ENCODE assay signal across 9 cellular contexts in genomic region chr2:28342081-28342967, GRCh38. TPM values are rescaled to one million over a fixed set of nuclear protein-coding genes. Genes with fewer than 3 reads are reported as not detected.
DNase-seq lines count a peak whose midpoint lies in the region; TF ChIP-seq lines count a peak whose summit lies in the region.
"Had no signal": no experiment of that assay in that cellular context is flagged by ENCODE, and none has a peak within 500 bp of the region (broad histone marks: within the 10 kb centered on the region; RNA-seq: fewer than 3 reads in every experiment).

No MANE protein-coding gene starts in this region.

- H3K27ac ChIP-seq in esophagus (ENCODE audit: low read depth in 2 of 2, low read length in 1 of 2) (peak overlapping the region; percentile 52 to 57), mucosa of rectum (ENCODE audit: low read depth in 2 of 2, low read length in 2 of 2) (peak overlapping the region; percentile 44 to 48), vagina (peak overlapping the region; percentile 82)

- no peaks in the 10 kb centered on the region for H3K36me3 ChIP-seq in esophagus (ENCODE audit: control insufficient read depth in 2 of 2, insufficient read depth in 2 of 2, low read length in 1 of 2)
- H3K36me3 ChIP-seq in mucosa of rectum (ENCODE audit: control insufficient read depth in 2 of 2, insufficient read depth in 2 of 2, low read length in 2 of 2), result peaks cover 0 to 4% of the 10 kb centered on the region in 2 donors
- no peaks in the 10 kb centered on the region for H3K36me3 ChIP-seq in vagina

- intact Hi-C loops in vagina (cut with DNase I), result loop anchor here (1.0 to 10.0 kb wide), 2 partner anchors 49 to 1998 kb away; partner anchors contain the start of genes ADGRF3 and SELENOI

- H3K27ac Mint-ChIP-seq in activated naive CD4-positive, alpha-beta T cell treated with anti-CD3 and anti-CD28 coated beads, Interleukin-2, amount 50 U/mL, for 24 hours, result peak overlapping the region; percentile 12
- H3K27ac Mint-ChIP-seq in activated naive CD4-positive, alpha-beta T cell treated with anti-CD3 and anti-CD28 coated beads, Interleukin-2, amount 10 ng/mL, durations not matched to agents 7 days and 5 days, result no peak overlapping the region

- peaks cover 11% of the 10 kb centered on the region for H3K4me1 Mint-ChIP-seq in activated naive CD4-positive, alpha-beta T cell treated with anti-CD3 and anti-CD28 coated beads, Interleukin-2, amount 50 U/mL, for 24 hours
- peaks cover 21% of the 10 kb centered on the region for H3K4me1 Mint-ChIP-seq in activated naive CD4-positive, alpha-beta T cell treated with anti-CD3 and anti-CD28 coated beads, Interleukin-2, amount 10 ng/mL, durations not matched to agents 7 days and 5 days

- DNase-seq in activated naive CD4-positive, alpha-beta T cell treated with anti-CD3 and anti-CD28 coated beads, Interleukin-2, amount 10 ng/mL, durations not matched to agents 7 days and 5 days, result no peak
- DNase-seq in vagina (ENCODE audit: extremely low spot score in 2 of 2) (peak in 1 of 2 donors; percentile 98), anterior cingulate cortex (lab: John Stamatoyannopoulos, UW) (no peak), cerebellum (ENCODE audit: low spot score) (no peak), DMS153 (lab: John Stamatoyannopoulos, UW) (no peak)
- DNase-seq: KG1 had no signal

- H3K27me3 Mint-ChIP-seq in activated naive CD4-positive, alpha-beta T cell treated with anti-CD3 and anti-CD28 coated beads, Interleukin-2, amount 50 U/mL, for 24 hours, result no peaks in the 10 kb centered on the region
- H3K27me3 Mint-ChIP-seq in activated naive CD4-positive, alpha-beta T cell treated with anti-CD3 and anti-CD28 coated beads, Interleukin-2, amount 10 ng/mL, durations not matched to agents 7 days and 5 days, result peaks cover 16% of the 10 kb centered on the region

- no peak overlapping the region for H3K4me3 ChIP-seq in esophagus (ENCODE audit: low read depth in 1 of 2, low read length in 2 of 2)
- H3K4me3 ChIP-seq in mucosa of rectum (ENCODE audit: low read length in 2 of 2), result no peak overlapping the region
- no peak overlapping the region for H3K4me3 ChIP-seq in vagina

- 49 to 53% methylated on average over 15 of the region's 15 CpGs for WGBS in esophagus, 2 donors

- H3K36me3 Mint-ChIP-seq in activated naive CD4-positive, alpha-beta T cell treated with anti-CD3 and anti-CD28 coated beads, Interleukin-2, amount 50 U/mL, for 24 hours, result peaks cover 4% of the 10 kb centered on the region
- H3K36me3 Mint-ChIP-seq in activated naive CD4-positive, alpha-beta T cell treated with anti-CD3 and anti-CD28 coated beads, Interleukin-2, amount 10 ng/mL, durations not matched to agents 7 days and 5 days, result peaks cover under 1% of the 10 kb centered on the region

- H3K9ac ChIP-seq in mucosa of rectum (ENCODE audit: low read depth in 1 of 2, low read length in 2 of 2), result no peak overlapping the region

- H3K9me3 ChIP-seq in esophagus (ENCODE audit: control insufficient read depth in 2 of 2, insufficient read depth in 1 of 2, low read depth in 1 of 2, low read length in 1 of 2) (no peaks in the 10 kb centered on the region), mucosa of rectum (ENCODE audit: control insufficient read depth in 2 of 2, low read length in 2 of 2) (no peaks in the 10 kb centered on the region), vagina (no peaks in the 10 kb centered on the region)

- TF ChIP-seq POLR2A in vagina (IDR thresholded peaks at IDR 0.05), result peak in 1 of 2 donors; percentile 18

- CTCF ChIA-PET in activated naive CD4-positive, alpha-beta T cell treated with anti-CD3 and anti-CD28 coated beads, Interleukin-2, amount 10 ng/mL, durations not matched to agents 7 days and 5 days (lab: Charles Lee), result no interaction called here

- no peak overlapping the region for H3K4me3 Mint-ChIP-seq in activated naive CD4-positive, alpha-beta T cell treated with anti-CD3 and anti-CD28 coated beads, Interleukin-2, amount 50 U/mL, for 24 hours
- no peak overlapping the region for H3K4me3 Mint-ChIP-seq in activated naive CD4-positive, alpha-beta T cell treated with anti-CD3 and anti-CD28 coated beads, Interleukin-2, amount 10 ng/mL, durations not matched to agents 7 days and 5 days

- no peaks in the 10 kb centered on the region for H3K9me3 Mint-ChIP-seq in activated naive CD4-positive, alpha-beta T cell treated with anti-CD3 and anti-CD28 coated beads, Interleukin-2, amount 50 U/mL, for 24 hours
- H3K9me3 Mint-ChIP-seq in activated naive CD4-positive, alpha-beta T cell treated with anti-CD3 and anti-CD28 coated beads, Interleukin-2, amount 10 ng/mL, durations not matched to agents 7 days and 5 days, result no peaks in the 10 kb centered on the region

- no peak for TF ChIP-seq CTCF in vagina (IDR thresholded peaks at IDR 0.05)

- no peaks in the 10 kb centered on the region for H3K27me3 ChIP-seq in esophagus (ENCODE audit: control insufficient read depth in 1 of 2, insufficient read depth in 2 of 2, low read length in 2 of 2)
- no peaks in the 10 kb centered on the region for H3K27me3 ChIP-seq in mucosa of rectum (ENCODE audit: control insufficient read depth in 2 of 2, insufficient read depth in 2 of 2, low read length in 2 of 2)
- H3K27me3 ChIP-seq in vagina, result no peaks in the 10 kb centered on the region

- peaks cover 6 to 26% of the 10 kb centered on the region in 2 donors for H3K4me1 ChIP-seq in esophagus (ENCODE audit: control insufficient read depth in 2 of 2, insufficient read depth in 2 of 2, low read length in 1 of 2)
- H3K4me1 ChIP-seq in mucosa of rectum (ENCODE audit: control insufficient read depth in 2 of 2, insufficient read depth in 2 of 2, low read length in 2 of 2), result peaks cover 5 to 15% of the 10 kb centered on the region in 2 donors
- H3K4me1 ChIP-seq in vagina, result peaks cover 98% of the 10 kb centered on the region

RNA-seq across cellular contexts. Expression of gene FOSL2, which starts 50.3 kb away (rescaled TPM):
- 10 to 100 TPM; 53.2 to 60.0 TPM for polyA plus RNA-seq in esophagus
- total RNA-seq in vagina (213 TPM), cerebellum (5.8 TPM)

Comparison
In these comparisons a context has a peak if more than half of its experiments do, and no peak if none do; other contexts are left out.
1. RNA of gene FOSL2, which starts 50.3 kb away (total RNA-seq): 213 TPM in vagina (single experiment); 5.8 TPM in cerebellum (single experiment); every median in the first group is over 10 times any median in the second.
2. Peak in every context shown above with its lines, with median percentiles within 50 percentile points of each other: H3K27ac ChIP-seq.